1 cellular context compared by ENCODE assay signal in genomic region chr1:234361102-234361603, GRCh38.
TF ChIP-seq lines count a peak whose summit lies in the region.

No MANE protein-coding gene starts in this region.

TF ChIP-seq in K562, 482 proteins besides CTCF, POLR2A, EP300 and RAD21 (continued from another document and continues in another):
- TF ChIP-seq TFE3 (CRISPR knock-in tag; IDR thresholded peaks at IDR 0.05), result no peak; the same call in 1 of the 2 replicates
- TF ChIP-seq ESRRA (IDR thresholded peaks at IDR 0.05; ENCODE audit: borderline replicate concordance, low read depth), result peak; percentile 94
- TF ChIP-seq ZNF354B (CRISPR knock-in tag; IDR thresholded peaks at IDR 0.05), result no peak
- TF ChIP-seq PPARD (CRISPR knock-in tag; IDR thresholded peaks at IDR 0.05), result no peak
- TF ChIP-seq GABPB1 (CRISPR knock-in tag; IDR thresholded peaks at IDR 0.05), result no peak
- TF ChIP-seq ZHX1 (conservative IDR thresholded peaks at IDR 0.05; ENCODE audit: low read length), result no peak
- TF ChIP-seq PHB2 (IDR thresholded peaks at IDR 0.05; ENCODE audit: low read depth), result no peak
- no peak for TF ChIP-seq ASH1L (IDR thresholded peaks at IDR 0.05; ENCODE audit: borderline replicate concordance, low read depth, partially characterized antibody)
- TF ChIP-seq NEUROD1 (IDR thresholded peaks at IDR 0.05; ENCODE audit: borderline replicate concordance, low read depth, low read length, partially characterized antibody), result no peak
- no peak for TF ChIP-seq CBX5 (IDR thresholded peaks at IDR 0.05; ENCODE audit: borderline replicate concordance, low read depth)
- TF ChIP-seq CBFA2T2 (conservative IDR thresholded peaks at IDR 0.05), result peak; percentile 49
- TF ChIP-seq SIN3A (IDR thresholded peaks at IDR 0.05; ENCODE audit: borderline replicate concordance in 2 of 2, control insufficient read depth in 1 of 2, low read depth in 2 of 2, low read length in 2 of 2), result no peak
- no peak for TF ChIP-seq HNRNPL (IDR thresholded peaks at IDR 0.05; ENCODE audit: low read depth, low read length)
- no peak for TF ChIP-seq FOXK1 (CRISPR knock-in tag; IDR thresholded peaks at IDR 0.05; ENCODE audit: borderline replicate concordance)
- no peak for TF ChIP-seq FOXP1 (CRISPR knock-in tag; IDR thresholded peaks at IDR 0.05)
- no peak for TF ChIP-seq EP400 (IDR thresholded peaks at IDR 0.05)
- TF ChIP-seq PHF21A (IDR thresholded peaks at IDR 0.05; ENCODE audit: borderline replicate concordance, low read depth), result no peak
- TF ChIP-seq DMBX1 (CRISPR knock-in tag; IDR thresholded peaks at IDR 0.05; ENCODE audit: borderline replicate concordance), result peak; percentile 94
- TF ChIP-seq TFAM (CRISPR knock-in tag; conservative IDR thresholded peaks at IDR 0.05), result no peak
- TF ChIP-seq DDX20 (tag; IDR thresholded peaks at IDR 0.05; ENCODE audit: low read depth), result peak; percentile 70
- TF ChIP-seq ZNF253 (CRISPR knock-in tag; conservative IDR thresholded peaks at IDR 0.05), result no peak
- TF ChIP-seq FOXJ3 (CRISPR knock-in tag; IDR thresholded peaks at IDR 0.05), result no peak
- TF ChIP-seq ZNF143 (CRISPR knock-in tag; IDR thresholded peaks at IDR 0.05), result no peak
- TF ChIP-seq POLR2AphosphoS2 (IDR thresholded peaks at IDR 0.05; ENCODE audit: low read length), result no peak
- TF ChIP-seq MBD1 (CRISPR knock-in tag; IDR thresholded peaks at IDR 0.05), result 0 out of 2 replicates have a peak, but pooled peaks have one; percentile 44
- TF ChIP-seq CBX2 (IDR thresholded peaks at IDR 0.05; ENCODE audit: insufficient read depth, low read length, poor library complexity, severe bottlenecking), result no peak
- TF ChIP-seq ZNF449 (CRISPR knock-in tag; IDR thresholded peaks at IDR 0.05), result no peak
- no peak for TF ChIP-seq MYBL2 (IDR thresholded peaks at IDR 0.05; ENCODE audit: low read depth)
- TF ChIP-seq MYBL2 (CRISPR knock-in tag; IDR thresholded peaks at IDR 0.05; ENCODE audit: borderline replicate concordance), result no peak
- no peak for TF ChIP-seq KHSRP (IDR thresholded peaks at IDR 0.05)
- no peak for TF ChIP-seq REST (CRISPR knock-in tag; IDR thresholded peaks at IDR 0.05; ENCODE audit: low read depth)
- no peak for TF ChIP-seq PATZ1 (CRISPR knock-in tag; IDR thresholded peaks at IDR 0.05; ENCODE audit: borderline replicate concordance)
- TF ChIP-seq NR1H2 (CRISPR knock-in tag; IDR thresholded peaks at IDR 0.05), result no peak
- TF ChIP-seq RFX7 (CRISPR knock-in tag; IDR thresholded peaks at IDR 0.05), result no peak
- TF ChIP-seq ZNF695 (CRISPR knock-in tag; IDR thresholded peaks at IDR 0.05), result no peak
- TF ChIP-seq LEF1 (IDR thresholded peaks at IDR 0.05), result peak; percentile 85; the same call in 1 of the 2 replicates
- TF ChIP-seq MTA3 (IDR thresholded peaks at IDR 0.05; ENCODE audit: borderline replicate concordance), result no peak
- TF ChIP-seq KLF13 (tag; IDR thresholded peaks at IDR 0.05; ENCODE audit: borderline replicate concordance, low read depth), result no peak
- TF ChIP-seq NCOA1 (IDR thresholded peaks at IDR 0.05; ENCODE audit: low read depth), result no peak
- TF ChIP-seq BACH1 (tag; IDR thresholded peaks at IDR 0.05), result peak; percentile 48; the same call in 1 of the 2 replicates
- no peak for TF ChIP-seq IRF2 (CRISPR knock-in tag; IDR thresholded peaks at IDR 0.05)
- TF ChIP-seq ZFPM2 (CRISPR knock-in tag; IDR thresholded peaks at IDR 0.05), result no peak
- TF ChIP-seq HDGF (IDR thresholded peaks at IDR 0.05), result no peak
- peak; percentile 52; the same call in 1 of the 2 replicates for TF ChIP-seq POLR2H (tag; IDR thresholded peaks at IDR 0.05; ENCODE audit: low read depth)
- no peak for TF ChIP-seq ELF1 (tag; IDR thresholded peaks at IDR 0.05)
- no peak for TF ChIP-seq CCAR2 (IDR thresholded peaks at IDR 0.05; ENCODE audit: low read depth, low read length)
- TF ChIP-seq ID3 (CRISPR knock-in tag; IDR thresholded peaks at IDR 0.05), result peak; percentile 43; the same call in 1 of the 2 replicates
- peak; percentile 97 for TF ChIP-seq ID3 (tag; IDR thresholded peaks at IDR 0.05)
- TF ChIP-seq FOSL1 (tag; conservative IDR thresholded peaks at IDR 0.05), result peak; percentile 38; the same call in 1 of the 2 replicates
- TF ChIP-seq TCF7L2 (IDR thresholded peaks at IDR 0.05; ENCODE audit: low read depth, low read length), result no peak
- no peak for TF ChIP-seq SREBF2 (CRISPR knock-in tag; IDR thresholded peaks at IDR 0.05)
- TF ChIP-seq KLF1 (tag; IDR thresholded peaks at IDR 0.05), result peak; percentile 53
- TF ChIP-seq CUX1 (CRISPR knock-in tag; IDR thresholded peaks at IDR 0.05), result peak; percentile 77
- TF ChIP-seq WHSC1 (IDR thresholded peaks at IDR 0.05; ENCODE audit: low read length), result no peak
